In the genomic region with DNA sequence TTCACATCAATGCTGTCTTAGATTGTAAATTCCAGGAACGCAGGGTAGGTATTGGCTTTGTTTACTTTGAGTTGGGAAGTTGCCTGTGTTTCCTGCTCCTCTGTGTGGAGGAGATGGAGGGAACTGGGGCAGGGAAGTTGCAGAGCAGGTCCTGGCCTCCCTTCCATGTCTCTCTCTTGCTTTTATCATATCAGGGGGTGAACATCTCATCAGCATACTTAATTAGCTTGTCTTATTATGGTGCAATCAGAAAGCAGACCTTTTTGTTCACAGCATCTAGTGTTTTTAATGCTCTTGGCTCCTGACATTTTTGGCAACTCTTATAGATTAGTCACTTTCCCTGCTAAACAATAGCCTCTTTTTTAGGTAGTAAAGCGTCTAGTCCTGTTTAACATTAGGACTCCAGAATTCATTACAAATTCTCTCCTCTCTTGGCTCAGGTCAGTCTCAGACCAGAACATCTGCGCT, we compare ENCODE assay signal across 22 cellular contexts. TPM values are rescaled to one million over a fixed set of nuclear protein-coding genes. Genes with fewer than 3 reads are reported as not detected.
DNase-seq lines count a peak whose midpoint lies in the region; ATAC-seq, FAIRE-seq and TF ChIP-seq lines count a peak whose summit lies in the region.
"Had no signal": no experiment of that assay in that cellular context is flagged by ENCODE, and none has a peak within 500 bp of the region (broad histone marks: within the 10 kb centered on the region; RNA-seq: fewer than 3 reads in every experiment).

No MANE protein-coding gene starts in this region.

- H3K9me3 ChIP-seq in right atrium auricular region (peaks cover 0 to 3% of the 10 kb centered on the region in 2 donors), endothelial cell of umbilical vein (replicated peaks; ENCODE audit: control insufficient read depth, insufficient read depth, low read length) (no peaks in the 10 kb centered on the region)
- H3K9me3 ChIP-seq: Peyer's patch, testis had no signal

- no peaks in the 10 kb centered on the region for H3K9me1 ChIP-seq in endothelial cell of umbilical vein (replicated peaks; ENCODE audit: control insufficient read depth, extremely low read depth, insufficient read depth, low read length)

- TF ChIP-seq CTCF in right atrium auricular region (IDR thresholded peaks at IDR 0.05), result no peak
- TF ChIP-seq CTCF in endothelial cell of umbilical vein (IDR thresholded peaks at IDR 0.05; ENCODE audit: extremely low read depth in 1 of 2, insufficient read depth in 1 of 2, low read depth in 1 of 2, low read length in 2 of 2), result no peak

- no TSS peak for BruUV-seq in endothelial cell of umbilical vein (replicated peaks; lab: Mats Ljungman, UMichigan)

- H3K4me1 ChIP-seq in right atrium auricular region (no peaks in the 10 kb centered on the region), endothelial cell of umbilical vein (ENCODE audit: control insufficient read depth, extremely low read depth, insufficient read depth, low read length) (peaks cover 5% of the 10 kb centered on the region)
- H3K4me1 ChIP-seq: Peyer's patch had no signal

- POLR2A ChIA-PET in endothelial cell of umbilical vein (lab: Charles Lee), result no interaction called here

- no peaks in the 10 kb centered on the region for H3K79me2 ChIP-seq in endothelial cell of umbilical vein (ENCODE audit: control insufficient read depth, insufficient read depth, low read length)

- H2AFZ ChIP-seq in endothelial cell of umbilical vein (ENCODE audit: low read depth, low read length), result no peak overlapping the region

- DNase-seq in Right ventricle myocardium superior (no peak), right atrium auricular region (ENCODE audit: low spot score) (no peak), endothelial cell of umbilical vein (ENCODE audit: low read depth, low spot score) (peak; percentile 65), urothelium cell line (ENCODE audit: low spot score) (peak; percentile 37), NCI-H226 (no peak)
- DNase-seq in activated CD4-positive, CD25-positive, alpha-beta regulatory T cell (lab: John Stamatoyannopoulos, UW), result no peak
- DNase-seq: activated CD4-positive, CD25-positive, alpha-beta regulatory T cell treated with anti-CD3 and anti-CD28 coated beads, Interleukin-2, amount 50 U/mL, for 72 hours; activated naive CD4-positive, alpha-beta T cell treated with anti-CD3 and anti-CD28 coated beads, Interleukin-2, amount 50 U/mL, for 16 hours; CD8-positive, alpha-beta T cell; GDM1; Kasumi-1; NCI-H1694 treated with DMSO at 0.1 percent for 48 hours; NCI-H524; Peyer's patch; stimulated activated CD4-positive, alpha-beta T cell treated with anti-CD3 and anti-CD28 coated beads, Interleukin-1b, Interleukin-23, amount 100 ng/mL, for 48 hours; T-helper 1 cell; testis had no signal

- CTCF ChIA-PET in endothelial cell of umbilical vein (lab: Charles Lee), result no interaction called here

- intact Hi-C loops in Right ventricle myocardium superior (cut with DNase I), result no loop called here
- intact Hi-C loops in endothelial cell of umbilical vein (cut with micrococcal nuclease), result loop anchor here (1.0 to 10.0 kb wide), 2 partner anchors 28 to 64 kb away; partner anchors contain the start of gene CNDP2

- H4K20me1 ChIP-seq in endothelial cell of umbilical vein (replicated peaks; ENCODE audit: control insufficient read depth, extremely low read depth, insufficient read depth, low read length), result no peaks in the 10 kb centered on the region

- peak; percentile 62 for FAIRE-seq in endothelial cell of umbilical vein (lab: Jason Lieb, UNC)
- FAIRE-seq in urothelium cell line (lab: Jason Lieb, UNC), result peak; percentile 23

- no peak for TF ChIP-seq POLR2A in endothelial cell of umbilical vein (IDR thresholded peaks at IDR 0.05; ENCODE audit: low read depth, low read length)

- no peak overlapping the region for H3K4me3 ChIP-seq in right atrium auricular region
- no peak overlapping the region for H3K4me3 ChIP-seq in endothelial cell of umbilical vein (replicated peaks in 1 of 3; ENCODE audit: insufficient read depth in 1 of 3, low read depth in 1 of 3, low read length in 3 of 3)
- H3K4me3 ChIP-seq: Peyer's patch, testis had no signal

- H3K27me3 ChIP-seq in right atrium auricular region (no peaks in the 10 kb centered on the region), endothelial cell of umbilical vein (ENCODE audit: control insufficient read depth in 2 of 2, insufficient read depth in 2 of 2, low read length in 2 of 2) (peaks cover 0 to 12% of the 10 kb centered on the region in 2 experiments), layer of hippocampus (ENCODE audit: control insufficient read depth, insufficient read depth, low read length) (no peaks in the 10 kb centered on the region)
- H3K27me3 ChIP-seq: Peyer's patch, testis had no signal

- peak; percentile 71 for ATAC-seq in Right ventricle myocardium superior (ENCODE audit: poor library complexity)
- ATAC-seq in HG03354 (IDR thresholded peaks at IDR 0.05; ENCODE audit: poor library complexity, severe bottlenecking, unreplicated experiment), result no peak
- ATAC-seq: CD8-positive, alpha-beta T cell had no signal

- H3K27ac ChIP-seq in right atrium auricular region (no peak overlapping the region), endothelial cell of umbilical vein (ENCODE audit: insufficient read depth, low read depth, low read length) (no peak overlapping the region), layer of hippocampus (ENCODE audit: low read depth, low read length) (peak overlapping the region; percentile 21)
- H3K27ac ChIP-seq: Peyer's patch, testis had no signal

- H3K36me3 ChIP-seq in right atrium auricular region (no peaks in the 10 kb centered on the region), endothelial cell of umbilical vein (ENCODE audit: control insufficient read depth in 2 of 2, extremely low read depth in 1 of 2, insufficient read depth in 2 of 2, low read length in 2 of 2) (no peaks in the 10 kb centered on the region)
- H3K36me3 ChIP-seq: Peyer's patch had no signal

- H3K9ac ChIP-seq in endothelial cell of umbilical vein (replicated peaks; ENCODE audit: extremely low read depth, insufficient read depth, low read length), result no peak overlapping the region

- dilution Hi-C loops in endothelial cell of umbilical vein (cut with MboI; ENCODE audit: extremely low pct_ligation_motif_present, low sequenced_read_pairs), result no loop called here

- H3K4me2 ChIP-seq in endothelial cell of umbilical vein (ENCODE audit: insufficient read depth, low read length), result peak overlapping the region; percentile 14

TF ChIP-seq in endothelial cell of umbilical vein, 7 proteins besides CTCF, POLR2A, EP300 and RAD21:
- TF ChIP-seq JUN (IDR thresholded peaks at IDR 0.05; ENCODE audit: borderline replicate concordance, insufficient read depth, insufficient read length, low read depth) (peak; percentile 25), MYC (IDR thresholded peaks at IDR 0.05; ENCODE audit: low read depth, low read length) (no peak)

RNA-seq across cellular contexts. Expression of gene DIPK1C, which starts 11.5 kb away (rescaled TPM):
- 3.3 TPM for total RNA-seq in Right ventricle myocardium superior
- 1 to 10 TPM in 1 of 2 donors, not detected in 1; 2.6 TPM for total RNA-seq in right atrium auricular region
- not detected in 2 replicates for total RNA-seq in endothelial cell of umbilical vein
- polyA plus RNA-seq in endothelial cell of umbilical vein, result not detected in 2 replicates
- polyA plus RNA-seq in endothelial cell of umbilical vein (2011; cell fraction: cytosol; rRNA removed), result not detected in 2 replicates
- polyA plus RNA-seq in endothelial cell of umbilical vein (2011; cell fraction: nucleus; rRNA removed), result not detected in 2 replicates
- polyA plus RNA-seq in endothelial cell of umbilical vein (2012), result not detected in 2 replicates
- 0.04 TPM in 1 of 2 replicates, not detected in the other for polyA minus RNA-seq in endothelial cell of umbilical vein
- polyA minus RNA-seq in endothelial cell of umbilical vein (2011; cell fraction: cytosol; rRNA and poly(A)+ RNA removed), result not detected
- not detected in 2 replicates for polyA minus RNA-seq in endothelial cell of umbilical vein (2011; cell fraction: nucleus; rRNA and poly(A)+ RNA removed)
- total RNA-seq: A673; CD8-positive, alpha-beta T cell; myocyte; posterior vena cava had no signal

RNA-seq across cellular contexts. Expression of gene CNDP2, which starts 27.6 kb away (rescaled TPM):
- total RNA-seq in Right ventricle myocardium superior (54.5 TPM), right atrium auricular region (10 to 100 TPM; 31.2 to 62.6 TPM), endothelial cell of umbilical vein (121 and 123 TPM in 2 replicates)
- 39.9 and 52.9 TPM in 2 replicates for polyA plus RNA-seq in endothelial cell of umbilical vein
- polyA plus RNA-seq in endothelial cell of umbilical vein (2011; cell fraction: cytosol; rRNA removed), result 67.0 and 79.0 TPM in 2 replicates
- 78.4 and 84.3 TPM in 2 replicates for polyA plus RNA-seq in endothelial cell of umbilical vein (2011; cell fraction: nucleus; rRNA removed)
- 109 and 118 TPM in 2 replicates for polyA plus RNA-seq in endothelial cell of umbilical vein (2012)
- 112 and 114 TPM in 2 replicates for polyA minus RNA-seq in endothelial cell of umbilical vein
- 21.1 TPM for polyA minus RNA-seq in endothelial cell of umbilical vein (2011; cell fraction: cytosol; rRNA and poly(A)+ RNA removed)
- 39.0 and 52.5 TPM in 2 replicates for polyA minus RNA-seq in endothelial cell of umbilical vein (2011; cell fraction: nucleus; rRNA and poly(A)+ RNA removed)

Comparison
In these comparisons a context has a peak if more than half of its experiments do, and no peak if none do; other contexts are left out.
1. DNase-seq: peak in endothelial cell of umbilical vein (single experiment) and urothelium cell line (single experiment); none in Right ventricle myocardium superior (single experiment), right atrium auricular region (single experiment), NCI-H226 (single experiment) and activated CD4-positive, CD25-positive, alpha-beta regulatory T cell (0 of 4).